14 cellular contexts compared by ENCODE assay signal in genomic region chr9:128085852-128086409, GRCh38. TPM values are rescaled to one million over a fixed set of nuclear protein-coding genes. Genes with fewer than 3 reads are reported as not detected.
A peak's percentile ranks its signal among the peaks of the same experiment; 100 is the strongest.
DNase-seq lines count a peak whose midpoint lies in the region; ATAC-seq and TF ChIP-seq lines count a peak whose summit lies in the region.
"Had no signal": no experiment of that assay in that cellular context is flagged by ENCODE, and none has a peak within 500 bp of the region (broad histone marks: within the 10 kb centered on the region; RNA-seq: fewer than 3 reads in every experiment).

No MANE protein-coding gene starts in this region.

- H3K9me3 ChIP-seq in lower lobe of right lung (no peaks in the 10 kb centered on the region), stomach (no peaks in the 10 kb centered on the region)
- H3K9me3 ChIP-seq: BLaER1, HAP-1 had no signal

- H3K27me3 ChIP-seq in lower lobe of right lung (ENCODE audit: low read depth): no peaks in the 10 kb centered on the region
- H3K27me3 ChIP-seq in stomach: no peaks in the 10 kb centered on the region
- H3K27me3 ChIP-seq: BLaER1 had no signal

- 92 to 96% (median 94%) methylated on average over 7 of the region's 7 CpGs for WGBS in stomach, 5 donors

- no peaks in the 10 kb centered on the region for H3K9me3 Mint-ChIP-seq in T-helper 1 cell treated with Interleukin-12 subunit alpha and Interleukin-12 subunit beta and Interleukin-4 antibody, amounts not matched to agents 30 μg/mL and 1 μg/mL, for 36 hours
- no peaks in the 10 kb centered on the region for H3K9me3 Mint-ChIP-seq in activated naive CD4-positive, alpha-beta T cell treated with anti-CD3 and anti-CD28 coated beads, Interleukin-2, amount 10 ng/mL, durations not matched to agents 7 days and 5 days
- no peaks in the 10 kb centered on the region for H3K9me3 Mint-ChIP-seq in type B pancreatic cell

- no peak for ATAC-seq in lower lobe of right lung

- TF ChIP-seq CTCF in lower lobe of right lung (IDR thresholded peaks at IDR 0.05): no peak
- no peak for TF ChIP-seq CTCF in type B pancreatic cell (conservative IDR thresholded peaks at IDR 0.05)
- no peak for TF ChIP-seq CTCF in stomach (IDR thresholded peaks at IDR 0.05)

- H3K27ac Mint-ChIP-seq in T-helper 1 cell treated with Interleukin-12 subunit alpha and Interleukin-12 subunit beta and Interleukin-4 antibody, amounts not matched to agents 30 μg/mL and 1 μg/mL, for 36 hours: peak overlapping the region; percentile 31
- peak overlapping the region; percentile 64 for H3K27ac Mint-ChIP-seq in activated naive CD4-positive, alpha-beta T cell treated with anti-CD3 and anti-CD28 coated beads, Interleukin-2, amount 10 ng/mL, durations not matched to agents 7 days and 5 days
- H3K27ac Mint-ChIP-seq in type B pancreatic cell: peak overlapping the region; percentile 72

- H3K4me1 Mint-ChIP-seq in T-helper 1 cell treated with Interleukin-12 subunit alpha and Interleukin-12 subunit beta and Interleukin-4 antibody, amounts not matched to agents 30 μg/mL and 1 μg/mL, for 36 hours (ENCODE audit: low read depth): peaks cover 33% of the 10 kb centered on the region
- H3K4me1 Mint-ChIP-seq in activated naive CD4-positive, alpha-beta T cell treated with anti-CD3 and anti-CD28 coated beads, Interleukin-2, amount 10 ng/mL, durations not matched to agents 7 days and 5 days: peaks cover 38% of the 10 kb centered on the region
- H3K4me1 Mint-ChIP-seq in type B pancreatic cell (ENCODE audit: unreplicated experiment): peaks cover 33% of the 10 kb centered on the region

- H3K4me3 ChIP-seq in lower lobe of right lung: no peak overlapping the region
- no peak overlapping the region for H3K4me3 ChIP-seq in stomach
- H3K4me3 ChIP-seq: BLaER1, HAP-1 had no signal

- H3K27me3 Mint-ChIP-seq in T-helper 1 cell treated with Interleukin-12 subunit alpha and Interleukin-12 subunit beta and Interleukin-4 antibody, amounts not matched to agents 30 μg/mL and 1 μg/mL, for 36 hours (ENCODE audit: low read depth): no peaks in the 10 kb centered on the region
- no peaks in the 10 kb centered on the region for H3K27me3 Mint-ChIP-seq in activated naive CD4-positive, alpha-beta T cell treated with anti-CD3 and anti-CD28 coated beads, Interleukin-2, amount 10 ng/mL, durations not matched to agents 7 days and 5 days
- no peaks in the 10 kb centered on the region for H3K27me3 Mint-ChIP-seq in type B pancreatic cell

- H3K4me3 Mint-ChIP-seq in T-helper 1 cell treated with Interleukin-12 subunit alpha and Interleukin-12 subunit beta and Interleukin-4 antibody, amounts not matched to agents 30 μg/mL and 1 μg/mL, for 36 hours: no peak overlapping the region
- H3K4me3 Mint-ChIP-seq in activated naive CD4-positive, alpha-beta T cell treated with anti-CD3 and anti-CD28 coated beads, Interleukin-2, amount 10 ng/mL, durations not matched to agents 7 days and 5 days: no peak overlapping the region
- H3K4me3 Mint-ChIP-seq in type B pancreatic cell: no peak overlapping the region

- CTCF ChIA-PET in activated naive CD4-positive, alpha-beta T cell treated with anti-CD3 and anti-CD28 coated beads, Interleukin-2, amount 10 ng/mL, durations not matched to agents 7 days and 5 days (lab: Charles Lee): interaction anchor here (1.9 kb wide), 1 partner anchor 32 kb away, joined by 6 read pairs; no protein-coding TSS in a partner anchor

- H3K36me3 Mint-ChIP-seq in T-helper 1 cell treated with Interleukin-12 subunit alpha and Interleukin-12 subunit beta and Interleukin-4 antibody, amounts not matched to agents 30 μg/mL and 1 μg/mL, for 36 hours (ENCODE audit: low read depth): peaks cover 7% of the 10 kb centered on the region
- peaks cover 32% of the 10 kb centered on the region for H3K36me3 Mint-ChIP-seq in activated naive CD4-positive, alpha-beta T cell treated with anti-CD3 and anti-CD28 coated beads, Interleukin-2, amount 10 ng/mL, durations not matched to agents 7 days and 5 days
- H3K36me3 Mint-ChIP-seq in type B pancreatic cell: peaks cover 16% of the 10 kb centered on the region

- H3K27ac ChIP-seq in lower lobe of right lung: no peak overlapping the region
- no peak overlapping the region for H3K27ac ChIP-seq in stomach
- H3K27ac ChIP-seq: 22Rv1, BLaER1, HL-60 had no signal

- TF ChIP-seq EP300 in stomach (IDR thresholded peaks at IDR 0.05): no peak

- intact Hi-C loops in lower lobe of right lung (cut with DNase I): no loop called here
- intact Hi-C loops in stomach (cut with DNase I; ENCODE audit: low total_unique reads): no loop called here

- no peak for TF ChIP-seq POLR2A in stomach (IDR thresholded peaks at IDR 0.05)

- H3K4me1 ChIP-seq in lower lobe of right lung: peaks cover 44% of the 10 kb centered on the region
- peaks cover 20 to 55% (median 36%) of the 10 kb centered on the region in 4 donors for H3K4me1 ChIP-seq in stomach

- DNase-seq in T-helper 1 cell (no peak), lower lobe of right lung (peak; percentile 25), type B pancreatic cell (ENCODE audit: extremely low spot score, unreplicated experiment) (no peak), stomach (no peak), iPS-NIHi11 (ENCODE audit: low spot score) (no peak)
- DNase-seq in activated naive CD4-positive, alpha-beta T cell treated with anti-CD3 and anti-CD28 coated beads, Interleukin-2, amount 10 ng/mL, durations not matched to agents 7 days and 5 days: no peak
- DNase-seq in activated naive CD4-positive, alpha-beta T cell (lab: John Stamatoyannopoulos, UW): no peak
- DNase-seq: Calu3, DMS 273 treated with DMSO at 0.1 percent for 48 hours had no signal

- H3K36me3 ChIP-seq in lower lobe of right lung: no peaks in the 10 kb centered on the region
- H3K36me3 ChIP-seq in stomach: no peaks in the 10 kb centered on the region
- H3K36me3 ChIP-seq: HAP-1 had no signal

RNA-seq across cellular contexts. Expression of gene SLC25A25, which starts 17.9 kb away (rescaled TPM):
- total RNA-seq in lower lobe of right lung (27.3 TPM), type B pancreatic cell (ENCODE audit: low replicate concordance) (19.1 and 39.0 TPM in 2 replicates), stomach (10 to 100 TPM; 12.3 to 37.1 (median 32.6) TPM)
- polyA plus RNA-seq in stomach: 1 to 10 TPM; 7.9 to 9.2 (median 8.1) TPM

RNA-seq across cellular contexts. Expression of gene NAIF1, which starts 18.8 kb away (rescaled TPM):
- total RNA-seq in lower lobe of right lung (11.3 TPM), type B pancreatic cell (ENCODE audit: low replicate concordance) (6.7 and 10.3 TPM in 2 replicates), stomach (10 to 100 TPM in 2 of 5 donors, 1 to 10 TPM in 3; 1.8 to 40.3 (median 6.7) TPM)
- 10 to 100 TPM in 1 of 3 donors, 1 to 10 TPM in 2; 7.0 to 10.3 (median 8.7) TPM for polyA plus RNA-seq in stomach

RNA-seq across cellular contexts. Expression of gene PTGES2, which starts 41.6 kb away (rescaled TPM):
- total RNA-seq in lower lobe of right lung: 30.6 TPM
- total RNA-seq in type B pancreatic cell (ENCODE audit: low replicate concordance): 67.2 and 85.0 TPM in 2 replicates
- 100 to 1,000 TPM in 3 of 5 donors, 10 to 100 TPM in 2; 47.2 to 570 (median 125) TPM for total RNA-seq in stomach
- 10 to 100 TPM; 50.1 to 69.9 (median 58.3) TPM for polyA plus RNA-seq in stomach
